In the genomic region with DNA sequence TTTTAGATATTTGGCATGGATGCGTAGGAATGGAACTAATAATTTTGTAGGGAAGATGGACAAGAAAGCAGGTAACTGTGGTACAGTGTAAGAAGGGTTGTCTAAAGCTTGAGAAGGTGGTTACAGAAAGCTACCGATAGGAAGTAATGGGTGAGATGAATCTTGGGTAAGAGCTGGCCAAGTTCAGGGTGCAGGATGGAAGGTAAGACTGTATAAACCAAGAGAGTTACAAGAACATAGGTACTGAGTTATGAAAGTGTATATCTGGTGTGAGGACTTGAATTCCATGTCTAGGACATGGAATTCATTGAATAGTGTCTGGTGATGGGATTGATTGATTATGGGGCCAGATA, we compare ENCODE assay signal across 12 cellular contexts. TPM values are rescaled to one million over a fixed set of nuclear protein-coding genes. Genes with fewer than 3 reads are reported as not detected.
DNase-seq lines count a peak whose midpoint lies in the region; ATAC-seq, FAIRE-seq and TF ChIP-seq lines count a peak whose summit lies in the region.
"Had no signal": no experiment of that assay in that cellular context is flagged by ENCODE, and none has a peak within 500 bp of the region (broad histone marks: within the 10 kb centered on the region; RNA-seq: fewer than 3 reads in every experiment).

No MANE protein-coding gene starts in this region.

- intact Hi-C loops in activated T-helper 2 cell treated with anti-CD3 and anti-CD28 coated beads, Interferon-gamma antibody, Interleukin-2, Interleukin-4, amounts not matched to agents 10 μg/mL and 5 μg/mL and 100 μg/mL, durations not matched to agents 14 hours and 24 hours and 36 hours (cut with micrococcal nuclease): loop anchor here (5.0 to 10.0 kb wide), 3 partner anchors 131 to 719 kb away; partner anchors contain the start of gene BDP1
- intact Hi-C loops in mucosa of descending colon (cut with DNase I, micrococcal nuclease): no loop called here

- ATAC-seq in GM21825 (IDR thresholded peaks at IDR 0.05; ENCODE audit: unreplicated experiment) (no peak), GM21528 (IDR thresholded peaks at IDR 0.05; ENCODE audit: low FRiP score, unreplicated experiment) (no peak), mucosa of descending colon (no peak)

- peaks cover 35% of the 10 kb centered on the region for H3K4me1 Mint-ChIP-seq in activated T-helper 2 cell treated with anti-CD3 and anti-CD28 coated beads, Interferon-gamma antibody, Interleukin-2, Interleukin-4, amounts not matched to agents 10 μg/mL and 5 μg/mL and 100 μg/mL, durations not matched to agents 14 hours and 24 hours and 36 hours (ENCODE audit: low read depth)
- peaks cover 19% of the 10 kb centered on the region for H3K4me1 Mint-ChIP-seq in mesothelial cell of epicardium

- H3K9me3 Mint-ChIP-seq in activated T-helper 2 cell treated with anti-CD3 and anti-CD28 coated beads, Interferon-gamma antibody, Interleukin-2, Interleukin-4, amounts not matched to agents 10 μg/mL and 5 μg/mL and 100 μg/mL, durations not matched to agents 14 hours and 24 hours and 36 hours: no peaks in the 10 kb centered on the region
- H3K9me3 Mint-ChIP-seq in mesothelial cell of epicardium: no peaks in the 10 kb centered on the region
- H3K9me3 Mint-ChIP-seq: dendritic cell treated with granulocyte-macrophage colony-stimulating factor and Interleukin-4, amounts not matched to agents 40 ng/mL and 50 ng/mL, for 4 days had no signal

- TF ChIP-seq CTCF in BE2C (IDR thresholded peaks at IDR 0.05; ENCODE audit: low read depth, low read length) (no peak), mesothelial cell of epicardium (IDR thresholded peaks at IDR 0.05; ENCODE audit: unreplicated experiment) (no peak), mucosa of descending colon (IDR thresholded peaks at IDR 0.05) (no peak)

- no peaks in the 10 kb centered on the region for H3K27me3 Mint-ChIP-seq in activated T-helper 2 cell treated with anti-CD3 and anti-CD28 coated beads, Interferon-gamma antibody, Interleukin-2, Interleukin-4, amounts not matched to agents 10 μg/mL and 5 μg/mL and 100 μg/mL, durations not matched to agents 14 hours and 24 hours and 36 hours (ENCODE audit: low read depth)
- H3K27me3 Mint-ChIP-seq in mesothelial cell of epicardium (ENCODE audit: low read depth): no peaks in the 10 kb centered on the region
- H3K27me3 Mint-ChIP-seq: dendritic cell treated with granulocyte-macrophage colony-stimulating factor and Interleukin-4, amounts not matched to agents 40 ng/mL and 50 ng/mL, for 4 days had no signal

- H3K9me3 ChIP-seq in BE2C: no peaks in the 10 kb centered on the region
- no peaks in the 10 kb centered on the region for H3K9me3 ChIP-seq in mucosa of descending colon

- peak overlapping the region; percentile 25 for H3K27ac Mint-ChIP-seq in activated T-helper 2 cell treated with anti-CD3 and anti-CD28 coated beads, Interferon-gamma antibody, Interleukin-2, Interleukin-4, amounts not matched to agents 10 μg/mL and 5 μg/mL and 100 μg/mL, durations not matched to agents 14 hours and 24 hours and 36 hours
- H3K27ac Mint-ChIP-seq in mesothelial cell of epicardium: no peak overlapping the region

- H3K4me3 Mint-ChIP-seq in activated T-helper 2 cell treated with anti-CD3 and anti-CD28 coated beads, Interferon-gamma antibody, Interleukin-2, Interleukin-4, amounts not matched to agents 10 μg/mL and 5 μg/mL and 100 μg/mL, durations not matched to agents 14 hours and 24 hours and 36 hours (ENCODE audit: low read depth): peak overlapping the region; percentile 94
- peak overlapping the region; percentile 87 for H3K4me3 Mint-ChIP-seq in mesothelial cell of epicardium

- DNase-seq in BE2C (no peak), GM18507 (ENCODE audit: extremely low spot score, insufficient read length, low read depth) (no peak), mesothelial cell of epicardium (ENCODE audit: low spot score in 2 of 2, unreplicated experiment in 2 of 2) (no peak), UCSD-AML1 (lab: John Stamatoyannopoulos, UW; ENCODE audit: unreplicated experiment) (no peak), mucosa of descending colon (no peak)
- DNase-seq in activated T-helper 2 cell treated with anti-CD3 and anti-CD28 coated beads, Interferon-gamma antibody, Interleukin-2, Interleukin-4, amounts not matched to agents 10 μg/mL and 5 μg/mL and 100 μg/mL, durations not matched to agents 14 hours and 24 hours and 36 hours (ENCODE audit: low spot score): no peak
- DNase-seq: head of caudate nucleus, NCI-H446 had no signal

- H3K4me3 ChIP-seq in BE2C (ENCODE audit: low read depth, low read length) (peak overlapping the region; percentile 89), mucosa of descending colon (no peak overlapping the region)

- H3K36me3 Mint-ChIP-seq in activated T-helper 2 cell treated with anti-CD3 and anti-CD28 coated beads, Interferon-gamma antibody, Interleukin-2, Interleukin-4, amounts not matched to agents 10 μg/mL and 5 μg/mL and 100 μg/mL, durations not matched to agents 14 hours and 24 hours and 36 hours (ENCODE audit: low read depth): peaks cover 19% of the 10 kb centered on the region
- peaks cover 2% of the 10 kb centered on the region for H3K36me3 Mint-ChIP-seq in mesothelial cell of epicardium

- peaks cover 10% of the 10 kb centered on the region for H3K4me1 ChIP-seq in BE2C
- peaks cover 8% of the 10 kb centered on the region for H3K4me1 ChIP-seq in mucosa of descending colon (ENCODE audit: low read depth)

- no peaks in the 10 kb centered on the region for H3K27me3 ChIP-seq in BE2C

- H3K36me3 ChIP-seq in BE2C (no peaks in the 10 kb centered on the region), mucosa of descending colon (ENCODE audit: low read depth) (no peaks in the 10 kb centered on the region)

- FAIRE-seq in GM18507 (lab: Jason Lieb, UNC): peak; percentile 42
- FAIRE-seq: D721Med had no signal

RNA-seq across cellular contexts. Expression of gene MCCC2, which starts 1.4 kb away (rescaled TPM):
- polyA plus RNA-seq in BE2C (2012; ENCODE audit: insufficient read depth, insufficient read length, low read depth): 15.2 TPM
- total RNA-seq in activated T-helper 2 cell treated with anti-CD3 and anti-CD28 coated beads, Interferon-gamma antibody, Interleukin-2, Interleukin-4, amounts not matched to agents 10 μg/mL and 5 μg/mL and 100 μg/mL, durations not matched to agents 14 hours and 24 hours and 36 hours: 59.7 and 60.0 TPM in 2 replicates
- 42.6 to 44.6 TPM (median 44.4 TPM) in 3 replicates for total RNA-seq in mesothelial cell of epicardium
- total RNA-seq in mucosa of descending colon: 10 to 100 TPM; 32.3 to 63.8 (median 54.0) TPM
